ENCODE assay signal across 10 cellular contexts in the genomic region with DNA sequence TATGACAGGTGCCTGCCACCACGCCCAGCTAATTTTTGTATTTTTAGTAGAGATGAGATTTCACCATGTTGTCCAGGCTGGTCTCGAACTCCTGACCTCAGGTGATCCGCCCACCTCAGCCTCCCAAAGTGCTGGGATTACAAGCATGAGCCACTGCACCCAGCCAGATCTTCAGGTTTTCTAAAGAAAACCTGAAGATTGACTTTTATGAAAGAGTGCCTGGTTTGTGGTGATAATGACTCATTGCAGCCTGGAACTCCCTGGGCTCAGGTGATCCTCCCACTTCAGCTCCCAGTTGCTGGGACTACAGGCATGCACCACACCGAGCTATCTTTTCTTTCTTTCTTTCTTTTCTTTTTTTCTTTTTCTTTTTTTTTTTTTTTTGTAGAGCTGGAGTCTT. TPM values are rescaled to one million over a fixed set of nuclear protein-coding genes. Genes with fewer than 3 reads are reported as not detected.
A peak's percentile ranks its signal among the peaks of the same experiment; 100 is the strongest.
DNase-seq lines count a peak whose midpoint lies in the region; ATAC-seq and TF ChIP-seq lines count a peak whose summit lies in the region.
"Not testable (repeated sequence)": the region's sequence is repeated elsewhere in the genome, so short reads cannot be mapped to it uniquely, and the experiment has no call there.
"Had no signal": no experiment of that assay in that cellular context is flagged by ENCODE, and none has a peak within 500 bp of the region (broad histone marks: within the 10 kb centered on the region; RNA-seq: fewer than 3 reads in every experiment).

No MANE protein-coding gene starts in this region.

- H3K9me3 ChIP-seq in PC-9 (ENCODE audit: insufficient read depth, low read depth); T-helper 17 cell (ENCODE audit: control insufficient read depth, low read length, poor library complexity, severe bottlenecking): not testable (repeated sequence)

- CTCF ChIA-PET in PC-9 (lab: Charles Lee); activated CD8-positive, alpha-beta T cell treated with anti-CD3 and anti-CD28 coated beads for 36 hours (lab: Charles Lee): not testable (repeated sequence)

- intact Hi-C loops in PC-9 (cut with micrococcal nuclease; ENCODE audit: unreplicated experiment); activated CD8-positive, alpha-beta T cell treated with anti-CD3 and anti-CD28 coated beads for 36 hours (cut with micrococcal nuclease); head of caudate nucleus (cut with DNase I): not testable (repeated sequence)

- not testable (repeated sequence) for H3K79me2 ChIP-seq in PC-9 (ENCODE audit: low read depth)

- POLR2A ChIA-PET in PC-9 (lab: Charles Lee; ENCODE audit: unreplicated experiment) = interaction anchor here (0.6 kb wide), 4 partner anchors 111 to 1255 kb away, joined by 3 to 9 read pairs (median 6); no protein-coding TSS in a partner anchor
- POLR2A ChIA-PET in activated CD8-positive, alpha-beta T cell treated with anti-CD3 and anti-CD28 coated beads for 36 hours (lab: Charles Lee) = not testable (repeated sequence)

- peak overlapping the region; percentile 59 for H3K27ac Mint-ChIP-seq in T-helper 17 cell
- not testable (repeated sequence) for H3K27ac Mint-ChIP-seq in activated CD8-positive, alpha-beta T cell treated with anti-CD3 and anti-CD28 coated beads for 36 hours
- H3K27ac Mint-ChIP-seq in activated naive CD4-positive, alpha-beta T cell treated with anti-CD3 and anti-CD28 coated beads, Interleukin-2, amount 50 U/mL, for 72 hours = peak overlapping the region in 1 of 2 donors; percentile 60

- H3K4me2 ChIP-seq in PC-9 = not testable (repeated sequence)

- not testable (repeated sequence) for H3K36me3 ChIP-seq in PC-9 (ENCODE audit: low read depth)

- H3K4me1 ChIP-seq in PC-9 (replicated peaks; ENCODE audit: insufficient read depth) = not testable (repeated sequence)

- H3K27me3 ChIP-seq in PC-9 (ENCODE audit: insufficient read depth, low read depth) = not testable (repeated sequence)

- H2AFZ ChIP-seq in PC-9 = not testable (repeated sequence)

- H3K9me2 ChIP-seq in PC-9 (ENCODE audit: insufficient read depth) = not testable (repeated sequence)

- not testable (repeated sequence) for H3K9me3 Mint-ChIP-seq in activated CD8-positive, alpha-beta T cell treated with anti-CD3 and anti-CD28 coated beads for 36 hours; activated naive CD4-positive, alpha-beta T cell treated with anti-CD3 and anti-CD28 coated beads, Interleukin-2, amount 50 U/mL, for 72 hours

- H3K4me1 Mint-ChIP-seq in T-helper 17 cell; activated CD8-positive, alpha-beta T cell treated with anti-CD3 and anti-CD28 coated beads for 36 hours (ENCODE audit: low read depth): not testable (repeated sequence)

- H3K27me3 Mint-ChIP-seq in T-helper 17 cell; activated CD8-positive, alpha-beta T cell treated with anti-CD3 and anti-CD28 coated beads for 36 hours: not testable (repeated sequence)

- DNase-seq in DMS53 (lab: John Stamatoyannopoulos, UW) (peak; percentile 53), PC-9 (peak in 1 of 2 experiments; percentile 62), head of caudate nucleus (peak in 39 of 42 donors; percentile 11 to 71 (median 38))
- DNase-seq in T-helper 17 cell; activated naive CD4-positive, alpha-beta T cell treated with anti-CD3 and anti-CD28 coated beads, Interleukin-2, amount 50 U/mL, for 72 hours (ENCODE audit: low spot score in 2 of 2): not testable (repeated sequence)
- peak; percentile 20 for DNase-seq in activated CD8-positive, alpha-beta T cell treated with anti-CD3 and anti-CD28 coated beads for 36 hours
- peak; percentile 5 for DNase-seq in stimulated activated CD4-positive, alpha-beta T cell treated with anti-CD3 and anti-CD28 coated beads, Interleukin-1b, Interleukin-23, amount 100 ng/mL, for 48 hours

- H3K27ac ChIP-seq in PC-9 = peak overlapping the region; percentile 41; the same call in 1 of the 2 replicates

- H3K36me3 Mint-ChIP-seq in T-helper 17 cell (ENCODE audit: low read depth); activated CD8-positive, alpha-beta T cell treated with anti-CD3 and anti-CD28 coated beads for 36 hours (ENCODE audit: low read depth); activated naive CD4-positive, alpha-beta T cell treated with anti-CD3 and anti-CD28 coated beads, Interleukin-2, amount 50 U/mL, for 72 hours: not testable (repeated sequence)

- TF ChIP-seq CTCF in PC-9 (conservative IDR thresholded peaks at IDR 0.05); activated CD8-positive, alpha-beta T cell treated with anti-CD3 and anti-CD28 coated beads for 36 hours (IDR thresholded peaks at IDR 0.05): not testable (repeated sequence)

- not testable (repeated sequence) for H4K20me1 ChIP-seq in PC-9 (ENCODE audit: insufficient read depth)

- not testable (repeated sequence) for ATAC-seq in T-helper 17 cell
- ATAC-seq in activated CD8-positive, alpha-beta T cell treated with anti-CD3 and anti-CD28 coated beads for 36 hours = peak; percentile 46
- peak; percentile 77 to 78 for ATAC-seq in activated naive CD4-positive, alpha-beta T cell treated with anti-CD3 and anti-CD28 coated beads, Interleukin-2, amount 50 U/mL, for 72 hours

- H3F3A ChIP-seq in PC-9 (ENCODE audit: insufficient read depth, low read depth) = not testable (repeated sequence)

- not testable (repeated sequence) for H3K4me3 ChIP-seq in PC-9

- not testable (repeated sequence) for H3K4me3 Mint-ChIP-seq in T-helper 17 cell; activated CD8-positive, alpha-beta T cell treated with anti-CD3 and anti-CD28 coated beads for 36 hours

- BruUV-seq in PC-9 (replicated peaks; lab: Mats Ljungman, UMichigan) = not testable (repeated sequence)

RNA-seq across cellular contexts. Expression of a gene that starts 24.8 kb away (rescaled TPM):
- total RNA-seq in PC-9 (2021) (0.38 and 0.41 TPM in 2 replicates), T-helper 17 cell (10 to 100 TPM in 1 of 2 donors, 1 to 10 TPM in 1; 1.1 to 14.6 TPM)
- total RNA-seq in activated CD8-positive, alpha-beta T cell treated with anti-CD3 and anti-CD28 coated beads for 36 hours = 1 to 10 TPM; 2.2 to 2.4 TPM
- total RNA-seq in activated naive CD4-positive, alpha-beta T cell treated with anti-CD3 and anti-CD28 coated beads, Interleukin-2, amount 50 U/mL, for 72 hours = 1 to 10 TPM; 1.4 to 3.2 TPM
- total RNA-seq: A172, HT1080, SK-MEL-5 had no signal

RNA-seq across cellular contexts. Expression of a gene that starts 52.8 kb away (rescaled TPM):
- 15.6 and 18.3 TPM in 2 replicates for total RNA-seq in PC-9 (2021)
- total RNA-seq in T-helper 17 cell = 10 to 100 TPM; 12.4 to 16.3 TPM
- total RNA-seq in activated CD8-positive, alpha-beta T cell treated with anti-CD3 and anti-CD28 coated beads for 36 hours = 1 to 10 TPM; 2.8 to 4.1 TPM
- 1 to 10 TPM; 1.1 to 6.2 TPM for total RNA-seq in activated naive CD4-positive, alpha-beta T cell treated with anti-CD3 and anti-CD28 coated beads, Interleukin-2, amount 50 U/mL, for 72 hours
- total RNA-seq: HT1080 had no signal
